14 cellular contexts compared by ENCODE assay signal in the genomic region with DNA sequence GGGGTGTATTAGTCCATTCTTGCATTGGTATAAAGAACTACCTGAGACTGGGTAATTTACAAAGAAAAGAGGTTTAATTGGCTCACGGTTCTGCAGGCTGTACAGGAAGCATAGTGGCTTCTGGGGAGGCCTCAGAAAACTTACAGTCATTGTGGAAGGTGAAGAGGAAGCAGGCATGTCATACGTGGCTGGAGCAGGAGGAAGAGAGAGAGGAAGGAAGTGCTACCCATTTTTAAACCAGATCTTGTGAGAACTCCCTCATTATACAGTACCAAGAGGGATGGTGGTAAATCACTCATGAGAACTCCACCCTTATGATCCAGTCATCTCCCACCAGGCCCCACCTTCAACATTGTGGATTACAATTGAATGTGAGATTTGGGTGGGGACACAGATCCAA.
"Had no signal": no experiment of that assay in that cellular context is flagged by ENCODE, and none has a peak within 500 bp of the region (broad histone marks: within the 10 kb centered on the region; RNA-seq: fewer than 3 reads in every experiment).

No MANE protein-coding gene starts in this region.

- H3K36me3 ChIP-seq: right atrium auricular region, tibial nerve, vagina had no signal

- H3K27me3 ChIP-seq: body of pancreas, right atrium auricular region, tibial nerve, vagina had no signal

- H3K9me3 ChIP-seq: body of pancreas, right atrium auricular region, tibial nerve, vagina had no signal

- H3K27ac ChIP-seq: body of pancreas, right atrium auricular region, skin epidermis, tibial nerve, vagina had no signal

- ATAC-seq: body of pancreas had no signal

- H3K27ac Mint-ChIP-seq: activated CD8-positive, alpha-beta T cell treated with anti-CD3 and anti-CD28 coated beads for 36 hours; activated naive CD4-positive, alpha-beta T cell treated with anti-CD3 and anti-CD28 coated beads, Interleukin-2, amount 10 ng/mL, durations not matched to agents 7 days and 5 days; activated T-helper 1 cell treated with anti-CD3 and anti-CD28 coated beads, Interleukin-12 subunit alpha, Interleukin-12 subunit beta, Interleukin-2, Interleukin-4 antibody, amounts not matched to agents 30 ng/mL and 10 ng/mL and 1 ng/mL, durations not matched to agents 14 hours and 24 hours and 36 hours had no signal

- H3K4me1 ChIP-seq: vagina had no signal

- H3K4me3 Mint-ChIP-seq: activated CD8-positive, alpha-beta T cell treated with anti-CD3 and anti-CD28 coated beads for 36 hours; activated naive CD4-positive, alpha-beta T cell treated with anti-CD3 and anti-CD28 coated beads, Interleukin-2, amount 10 ng/mL, durations not matched to agents 7 days and 5 days; activated T-helper 1 cell treated with anti-CD3 and anti-CD28 coated beads, Interleukin-12 subunit alpha, Interleukin-12 subunit beta, Interleukin-2, Interleukin-4 antibody, amounts not matched to agents 30 ng/mL and 10 ng/mL and 1 ng/mL, durations not matched to agents 14 hours and 24 hours and 36 hours had no signal

- DNase-seq: activated naive CD4-positive, alpha-beta T cell treated with anti-CD3 and anti-CD28 coated beads, Interleukin-2, amount 10 ng/mL, durations not matched to agents 7 days and 5 days; amniotic stem cell; body of pancreas; cerebellar nuclear complex; dermis blood vessel endothelial cell; erythroblast; hippocampal formation; kidney glomerular epithelial cell had no signal

- H3K4me3 ChIP-seq: body of pancreas, right atrium auricular region, skin epidermis, tibial nerve, vagina had no signal

- H3K27me3 Mint-ChIP-seq: activated CD8-positive, alpha-beta T cell treated with anti-CD3 and anti-CD28 coated beads for 36 hours; activated naive CD4-positive, alpha-beta T cell treated with anti-CD3 and anti-CD28 coated beads, Interleukin-2, amount 10 ng/mL, durations not matched to agents 7 days and 5 days had no signal
